15 cellular contexts compared by ENCODE assay signal in genomic region chr6:158865769-158866168, GRCh38. TPM values are rescaled to one million over a fixed set of nuclear protein-coding genes. Genes with fewer than 3 reads are reported as not detected.
DNase-seq lines count a peak whose midpoint lies in the region; ATAC-seq and TF ChIP-seq lines count a peak whose summit lies in the region.
"Had no signal": no experiment of that assay in that cellular context is flagged by ENCODE, and none has a peak within 500 bp of the region (broad histone marks: within the 10 kb centered on the region; RNA-seq: fewer than 3 reads in every experiment).

No MANE protein-coding gene starts in this region.

- no TSS peak for BruUV-seq in HCT116 (replicated peaks; lab: Mats Ljungman, UMichigan)

- peak overlapping the region; percentile 27 for H2AFZ ChIP-seq in HCT116 (ENCODE audit: low read depth, low read length, poor library complexity, severe bottlenecking)
- H2AFZ ChIP-seq in OCI-LY3 (ENCODE audit: low read depth, low read length): no peak overlapping the region
- H2AFZ ChIP-seq in parathyroid adenoma: no peak overlapping the region

- H3K4me2 ChIP-seq in BLaER1: peak overlapping the region; percentile 28
- H3K4me2 ChIP-seq in HCT116 (ENCODE audit: low read length): peak overlapping the region; percentile 76
- peak overlapping the region; percentile 43 for H3K4me2 ChIP-seq in OCI-LY3 (ENCODE audit: low read length)
- H3K4me2 ChIP-seq in parathyroid adenoma (ENCODE audit: low read length): no peak overlapping the region

- no peaks in the 10 kb centered on the region for H3K9me3 Mint-ChIP-seq in stimulated activated effector memory CD8-positive, alpha-beta T cell treated with anti-CD3 and anti-CD28 coated beads, Interleukin-12 subunit alpha, Interleukin-12 subunit beta, amount 100 ng/mL, for 72 hours
- H3K9me3 Mint-ChIP-seq: CD8-positive, alpha-beta T cell; T-cell had no signal

- peaks cover 16% of the 10 kb centered on the region for H3K36me3 Mint-ChIP-seq in stimulated activated effector memory CD8-positive, alpha-beta T cell treated with anti-CD3 and anti-CD28 coated beads, Interleukin-12 subunit alpha, Interleukin-12 subunit beta, amount 100 ng/mL, for 72 hours
- H3K36me3 Mint-ChIP-seq: T-cell had no signal

- H3K9me2 ChIP-seq in HCT116 (ENCODE audit: insufficient read depth): no peaks in the 10 kb centered on the region

- H3K4me3 Mint-ChIP-seq in stimulated activated effector memory CD8-positive, alpha-beta T cell treated with anti-CD3 and anti-CD28 coated beads, Interleukin-12 subunit alpha, Interleukin-12 subunit beta, amount 100 ng/mL, for 72 hours: no peak overlapping the region
- H3K4me3 Mint-ChIP-seq: CD8-positive, alpha-beta T cell; T-cell had no signal

- RAD21 ChIA-PET in HCT116 (lab: Charles Lee; ENCODE audit: low non-redundant PET in 1 of 2, low total read pairs in 2 of 2, uncharacterized antibody in 2 of 2, unreplicated experiment in 2 of 2): no interaction called here

- no peak overlapping the region for H3K27ac Mint-ChIP-seq in stimulated activated effector memory CD8-positive, alpha-beta T cell treated with anti-CD3 and anti-CD28 coated beads, Interleukin-12 subunit alpha, Interleukin-12 subunit beta, amount 100 ng/mL, for 72 hours
- H3K27ac Mint-ChIP-seq: CD8-positive, alpha-beta T cell; T-cell had no signal

- TF ChIP-seq CTCF in HCT116 (IDR thresholded peaks at IDR 0.05 in 2 of 3, conservative IDR thresholded peaks at IDR 0.05 in 1 of 3; ENCODE audit: borderline replicate concordance in 1 of 3, insufficient read depth in 1 of 3, low read depth in 2 of 3, low read length in 2 of 3): no peak
- TF ChIP-seq CTCF in OCI-LY3 (IDR thresholded peaks at IDR 0.05; ENCODE audit: low read depth, low read length): no peak
- TF ChIP-seq CTCF in parathyroid adenoma (IDR thresholded peaks at IDR 0.05): no peak

- POLR2A ChIA-PET in HCT116 (lab: Charles Lee): interaction anchor here (0.8 to 7.2 kb wide), 4 partner anchors 13 to 55 kb away, joined by 6 to 109 read pairs (median 66); partner anchors contain the start of gene EZR

- CTCF ChIA-PET in HCT116 (lab: Charles Lee): interaction anchor here (0.7 kb wide), 1 partner anchor 58 kb away, joined by 3 read pairs; no protein-coding TSS in a partner anchor

- H3K4me3 ChIP-seq in BLaER1 (no peak overlapping the region), HCT116 (replicated peaks in 1 of 2; ENCODE audit: low read depth in 1 of 2, low read length in 2 of 2) (no peak overlapping the region), OCI-LY3 (ENCODE audit: low read length) (0 out of 2 replicates have a peak overlapping the region, but pooled peaks have one; percentile 26), parathyroid adenoma (ENCODE audit: low read depth, low read length) (no peak overlapping the region)

- intact Hi-C loops in HCT116 (cut with micrococcal nuclease) (loop anchor here (5.0 kb wide), 1 partner anchor 107 kb away; no protein-coding TSS in a partner anchor), posterior cingulate gyrus (cut with DNase I) (no loop called here)

- peaks cover 29% of the 10 kb centered on the region for H3K4me1 Mint-ChIP-seq in stimulated activated effector memory CD8-positive, alpha-beta T cell treated with anti-CD3 and anti-CD28 coated beads, Interleukin-12 subunit alpha, Interleukin-12 subunit beta, amount 100 ng/mL, for 72 hours

- H3K36me3 ChIP-seq in BLaER1 (no peaks in the 10 kb centered on the region), HCT116 (ENCODE audit: control insufficient read depth in 1 of 2, insufficient read depth in 2 of 2, low read length in 2 of 2) (no peaks in the 10 kb centered on the region), OCI-LY3 (replicated peaks; ENCODE audit: low read depth, low read length) (no peaks in the 10 kb centered on the region), parathyroid adenoma (ENCODE audit: control insufficient read depth, insufficient read depth, low read length) (no peaks in the 10 kb centered on the region)

- DNase-seq in HCT116 (ENCODE audit: low read depth, low spot score) (no peak), posterior cingulate gyrus (no peak)
- DNase-seq in stimulated activated effector memory CD8-positive, alpha-beta T cell treated with anti-CD3 and anti-CD28 coated beads, Interleukin-12 subunit alpha, Interleukin-12 subunit beta, amount 100 ng/mL, for 72 hours (ENCODE audit: low spot score in 2 of 2): no peak
- DNase-seq: ACHN; CD8-positive, alpha-beta T cell; NCI-H187 treated with DMSO at 0.1 percent for 48 hours; NCI-H2171; NCI-H446 treated with DMSO at 0.1 percent for 48 hours; NCI-H82; PC-3; T-cell had no signal

- no peak overlapping the region for H3K9ac ChIP-seq in BLaER1
- H3K9ac ChIP-seq in HCT116 (ENCODE audit: low read length): peak overlapping the region; percentile 78
- no peak overlapping the region for H3K9ac ChIP-seq in OCI-LY3 (ENCODE audit: low read length)
- no peak overlapping the region for H3K9ac ChIP-seq in parathyroid adenoma

- peaks cover 30% of the 10 kb centered on the region for H3K79me2 ChIP-seq in HCT116 (ENCODE audit: insufficient read depth, low read length)
- H3K79me2 ChIP-seq in OCI-LY3 (ENCODE audit: low read length): no peaks in the 10 kb centered on the region
- H3K79me2 ChIP-seq in parathyroid adenoma: no peaks in the 10 kb centered on the region

- H3K27me3 ChIP-seq in BLaER1: no peaks in the 10 kb centered on the region
- no peaks in the 10 kb centered on the region for H3K27me3 ChIP-seq in HCT116 (ENCODE audit: insufficient read depth, low read length)
- H3K27me3 ChIP-seq in OCI-LY3 (ENCODE audit: low read depth, low read length): peaks cover 14% of the 10 kb centered on the region
- H3K27me3 ChIP-seq in parathyroid adenoma (ENCODE audit: control insufficient read depth, insufficient read depth, low read length): no peaks in the 10 kb centered on the region

- H3K9me3 ChIP-seq in BLaER1: 0 out of 2 replicates have a peak, but pooled peaks cover 7% of the 10 kb centered on the region
- no peaks in the 10 kb centered on the region; a peak in 1 of 4 replicates for H3K9me3 ChIP-seq in HCT116 (ENCODE audit: control insufficient read depth in 1 of 2, insufficient read depth in 1 of 2, low read depth in 1 of 2, low read length in 2 of 2)
- peaks cover 5% of the 10 kb centered on the region; the same call in 1 of the 2 replicates for H3K9me3 ChIP-seq in OCI-LY3 (ENCODE audit: insufficient read depth, low read length)
- H3K9me3 ChIP-seq in parathyroid adenoma (ENCODE audit: control insufficient read depth, low read length): peaks cover 2% of the 10 kb centered on the region

- ATAC-seq in HCT116 (no peak), GM21576 (IDR thresholded peaks at IDR 0.05; ENCODE audit: unreplicated experiment) (no peak)
- no peak for ATAC-seq in stimulated activated effector memory CD8-positive, alpha-beta T cell treated with anti-CD3 and anti-CD28 coated beads, Interleukin-12 subunit alpha, Interleukin-12 subunit beta, amount 100 ng/mL, for 72 hours
- ATAC-seq: CD8-positive, alpha-beta T cell; PC-3; T-cell had no signal

- H3K4me1 ChIP-seq in BLaER1 (peaks cover 53% of the 10 kb centered on the region), HCT116 (ENCODE audit: control insufficient read depth in 1 of 2, insufficient read depth in 2 of 2, low read length in 2 of 2) (peaks cover 80 to 98% of the 10 kb centered on the region in 2 experiments), OCI-LY3 (ENCODE audit: low read length) (peaks cover 54% of the 10 kb centered on the region), parathyroid adenoma (peaks cover 69% of the 10 kb centered on the region)

- H4K20me1 ChIP-seq in BLaER1 (no peaks in the 10 kb centered on the region), HCT116 (ENCODE audit: insufficient read depth) (no peaks in the 10 kb centered on the region), OCI-LY3 (ENCODE audit: insufficient read depth, low read length) (no peaks in the 10 kb centered on the region)

- no peak for TF ChIP-seq POLR2A in HCT116 (IDR thresholded peaks at IDR 0.05; ENCODE audit: borderline replicate concordance, extremely low read depth, insufficient read depth, insufficient read length)

- H3K27ac ChIP-seq in BLaER1: no peak overlapping the region
- H3K27ac ChIP-seq in HCT116 (ENCODE audit: low read depth, low read length): peak overlapping the region; percentile 99; the same call in 1 of the 2 replicates
- H3K27ac ChIP-seq in OCI-LY3 (ENCODE audit: low read length): peak overlapping the region; percentile 18; the same call in 1 of the 2 replicates
- H3K27ac ChIP-seq in parathyroid adenoma: peak overlapping the region; percentile 99

- TF ChIP-seq RAD21 in HCT116 (IDR thresholded peaks at IDR 0.05; ENCODE audit: low read depth): no peak

TF ChIP-seq in HCT116, 20 proteins besides CTCF, POLR2A, EP300 and RAD21 (continues in another document):
- TF ChIP-seq SP1 (IDR thresholded peaks at IDR 0.05; ENCODE audit: low read depth) (no peak), CEBPB (IDR thresholded peaks at IDR 0.05; ENCODE audit: low read depth) (no peak), POLR2AphosphoS5 (IDR thresholded peaks at IDR 0.05; ENCODE audit: low read depth, low read length) (no peak), ELF1 (IDR thresholded peaks at IDR 0.05; ENCODE audit: borderline replicate concordance, low read depth) (no peak), JUND (IDR thresholded peaks at IDR 0.05) (no peak), ZFX (IDR thresholded peaks at IDR 0.05) (no peak), FOSL1 (IDR thresholded peaks at IDR 0.05; ENCODE audit: low read depth) (no peak), EZH2phosphoT487 (IDR thresholded peaks at IDR 0.05; ENCODE audit: borderline replicate concordance) (no peak), YY1 (IDR thresholded peaks at IDR 0.05; ENCODE audit: extremely low read depth, insufficient replicate concordance, low read depth, low read length) (no peak), EZH2 (IDR thresholded peaks at IDR 0.05) (no peak)
- TF ChIP-seq, protein P1, sequence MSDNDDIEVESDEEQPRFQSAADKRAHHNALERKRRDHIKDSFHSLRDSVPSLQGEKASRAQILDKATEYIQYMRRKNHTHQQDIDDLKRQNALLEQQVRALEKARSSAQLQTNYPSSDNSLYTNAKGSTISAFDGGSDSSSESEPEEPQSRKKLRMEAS (IDR thresholded peaks at IDR 0.05): no peak

RNA-seq across cellular contexts. Expression of gene EZR, which starts 46.6 kb away (rescaled TPM):
- total RNA-seq in HCT116 (2021; ENCODE audit: unreplicated experiment): 1,402 TPM
- polyA plus RNA-seq in HCT116 (2012): 1,219 and 1,280 TPM in 2 replicates
